ENCODE assay signal across 8 cellular contexts in the genomic region with DNA sequence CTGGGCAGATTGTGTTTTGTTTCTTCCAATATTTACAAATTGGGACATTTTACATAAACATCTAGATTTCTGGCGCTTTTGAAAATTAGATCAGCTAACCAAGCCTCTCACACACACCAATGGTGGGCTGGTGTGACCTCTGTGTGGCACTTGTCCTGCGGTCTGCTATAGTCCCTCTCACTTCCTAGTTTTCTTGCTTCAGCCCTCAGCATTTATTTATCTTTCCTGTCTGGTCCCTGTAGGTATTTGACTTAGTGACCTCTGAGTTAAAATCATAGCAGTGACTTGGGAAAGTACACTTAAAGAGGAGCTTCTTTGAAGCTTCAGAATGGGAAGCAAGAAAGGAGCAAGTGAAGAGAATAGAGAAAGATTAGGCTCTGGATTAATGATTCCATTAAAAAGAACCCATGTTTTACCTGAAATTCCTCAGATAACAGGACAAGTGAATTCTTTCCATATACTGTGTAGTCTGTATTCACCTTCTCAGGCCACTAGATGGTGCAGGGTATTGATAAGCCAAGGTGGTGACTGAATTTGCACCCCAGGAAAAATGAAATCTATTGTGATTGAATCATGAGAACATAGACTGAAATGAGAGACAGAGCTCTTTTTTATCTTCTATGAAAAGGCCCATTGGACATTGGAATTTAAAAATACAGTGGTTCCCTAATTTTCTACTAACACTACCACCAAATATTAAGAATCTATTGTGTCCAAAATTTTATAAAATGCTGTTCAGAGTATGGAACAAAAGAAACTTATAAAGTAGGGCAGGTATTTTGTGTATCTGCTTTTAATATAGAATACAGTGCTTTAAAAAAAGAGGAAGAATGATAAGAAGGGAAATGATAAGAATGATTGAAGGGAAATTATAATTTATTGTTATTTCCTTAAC. TPM values are rescaled to one million over a fixed set of nuclear protein-coding genes. Genes with fewer than 3 reads are reported as not detected.
A peak's percentile ranks its signal among the peaks of the same experiment; 100 is the strongest.
DNase-seq lines count a peak whose midpoint lies in the region; ATAC-seq and TF ChIP-seq lines count a peak whose summit lies in the region.

No MANE protein-coding gene starts in this region.

- no peaks in the 10 kb centered on the region for H3K36me3 Mint-ChIP-seq in activated CD4-positive, alpha-beta T cell treated with anti-CD3 and anti-CD28 coated beads, Interleukin-2, amount 10 ng/mL, durations not matched to agents 7 days and 5 days (ENCODE audit: low read depth)
- no peaks in the 10 kb centered on the region for H3K36me3 Mint-ChIP-seq in stimulated activated effector memory CD8-positive, alpha-beta T cell treated with anti-CD3 and anti-CD28 coated beads, Interleukin-12 subunit alpha, Interleukin-12 subunit beta, amount 100 ng/mL, for 72 hours

- intact Hi-C loops in dorsolateral prefrontal cortex (cut with DNase I): no loop called here

- no peak overlapping the region for H3K4me3 ChIP-seq in dorsolateral prefrontal cortex

- H3K9me3 Mint-ChIP-seq in activated CD4-positive, alpha-beta T cell treated with anti-CD3 and anti-CD28 coated beads, Interleukin-2, amount 10 ng/mL, durations not matched to agents 7 days and 5 days: no peaks in the 10 kb centered on the region
- H3K9me3 Mint-ChIP-seq in stimulated activated effector memory CD8-positive, alpha-beta T cell treated with anti-CD3 and anti-CD28 coated beads, Interleukin-12 subunit alpha, Interleukin-12 subunit beta, amount 100 ng/mL, for 72 hours: no peaks in the 10 kb centered on the region

- CTCF ChIA-PET in activated CD4-positive, alpha-beta T cell treated with anti-CD3 and anti-CD28 coated beads, Interleukin-2, amount 10 ng/mL, durations not matched to agents 7 days and 5 days (lab: Charles Lee): interaction anchor here (0.6 to 10.9 kb wide), 16 partner anchors 8 to 391 kb away, joined by 3 to 80 read pairs (median 3); no protein-coding TSS in a partner anchor

- no peak overlapping the region for H3K27ac Mint-ChIP-seq in activated CD4-positive, alpha-beta T cell treated with anti-CD3 and anti-CD28 coated beads, Interleukin-2, amount 10 ng/mL, durations not matched to agents 7 days and 5 days
- H3K27ac Mint-ChIP-seq in stimulated activated effector memory CD8-positive, alpha-beta T cell treated with anti-CD3 and anti-CD28 coated beads, Interleukin-12 subunit alpha, Interleukin-12 subunit beta, amount 100 ng/mL, for 72 hours: no peak overlapping the region

- peak overlapping the region in 1 of 59 donors; percentile 7 for H3K27ac ChIP-seq in dorsolateral prefrontal cortex

- peaks cover 34% of the 10 kb centered on the region for H3K4me1 Mint-ChIP-seq in activated CD4-positive, alpha-beta T cell treated with anti-CD3 and anti-CD28 coated beads, Interleukin-2, amount 10 ng/mL, durations not matched to agents 7 days and 5 days
- H3K4me1 Mint-ChIP-seq in stimulated activated effector memory CD8-positive, alpha-beta T cell treated with anti-CD3 and anti-CD28 coated beads, Interleukin-12 subunit alpha, Interleukin-12 subunit beta, amount 100 ng/mL, for 72 hours: peaks cover 12% of the 10 kb centered on the region

- peak; percentile 43 for ATAC-seq in GM21717 (IDR thresholded peaks at IDR 0.05; ENCODE audit: unreplicated experiment)
- peak; percentile 85 for ATAC-seq in stimulated activated effector memory CD8-positive, alpha-beta T cell treated with anti-CD3 and anti-CD28 coated beads, Interleukin-12 subunit alpha, Interleukin-12 subunit beta, amount 100 ng/mL, for 72 hours
- no peak for ATAC-seq in HG03571 (IDR thresholded peaks at IDR 0.05; ENCODE audit: unreplicated experiment)

- H3K4me3 Mint-ChIP-seq in activated CD4-positive, alpha-beta T cell treated with anti-CD3 and anti-CD28 coated beads, Interleukin-2, amount 10 ng/mL, durations not matched to agents 7 days and 5 days: no peak overlapping the region
- no peak overlapping the region for H3K4me3 Mint-ChIP-seq in stimulated activated effector memory CD8-positive, alpha-beta T cell treated with anti-CD3 and anti-CD28 coated beads, Interleukin-12 subunit alpha, Interleukin-12 subunit beta, amount 100 ng/mL, for 72 hours

- peak in 54 of 56 donors; percentile 12 to 61 (median 46) for TF ChIP-seq CTCF in dorsolateral prefrontal cortex (IDR thresholded peaks at IDR 0.05 in 54 of 56, conservative IDR thresholded peaks at IDR 0.05 in 2 of 56; ENCODE audit: low read depth in 1 of 56, partially characterized antibody in 56 of 56)

- H3K27me3 ChIP-seq in dorsolateral prefrontal cortex: no peaks in the 10 kb centered on the region

- POLR2A ChIA-PET in activated CD4-positive, alpha-beta T cell treated with anti-CD3 and anti-CD28 coated beads, Interleukin-2, amount 10 ng/mL, durations not matched to agents 7 days and 5 days (lab: Charles Lee): interaction anchor here (1.0 kb wide), 1 partner anchor 26 kb away, joined by 4 read pairs; no protein-coding TSS in a partner anchor

- DNase-seq in activated CD4-positive, alpha-beta T cell treated with anti-CD3 and anti-CD28 coated beads, Interleukin-2, amount 10 ng/mL, durations not matched to agents 7 days and 5 days: peak; percentile 62
- DNase-seq in activated CD4-positive, alpha-beta T cell treated with anti-CD3 and anti-CD28 coated beads, Interleukin-2, amount 50 U/mL, for 1 hour: no peak
- peak; percentile 82 for DNase-seq in MV-4-11 (lab: John Stamatoyannopoulos, UW)
- DNase-seq in dorsolateral prefrontal cortex: no peak
- DNase-seq in stimulated activated effector memory CD8-positive, alpha-beta T cell treated with anti-CD3 and anti-CD28 coated beads, Interleukin-12 subunit alpha, Interleukin-12 subunit beta, amount 100 ng/mL, for 72 hours (ENCODE audit: low spot score in 2 of 2): no peak
- DNase-seq in activated gamma-delta T cell treated with Interleukin-2 at 50 U/mL for 16 hours: no peak

- H3K27me3 Mint-ChIP-seq in activated CD4-positive, alpha-beta T cell treated with anti-CD3 and anti-CD28 coated beads, Interleukin-2, amount 10 ng/mL, durations not matched to agents 7 days and 5 days: no peaks in the 10 kb centered on the region

RNA-seq across cellular contexts. Expression of a gene that starts 7.1 kb away (rescaled TPM):
- 10 to 100 TPM; 17.7 to 19.1 TPM for total RNA-seq in activated CD4-positive, alpha-beta T cell treated with anti-CD3 and anti-CD28 coated beads, Interleukin-2, amount 10 ng/mL, durations not matched to agents 7 days and 5 days
- 10 to 100 TPM; 19.2 to 62.8 (median 43.8) TPM for total RNA-seq in dorsolateral prefrontal cortex

Comparison
In these comparisons a context has a peak if more than half of its experiments do, and no peak if none do; other contexts are left out.
1. DNase-seq: peak in activated CD4-positive, alpha-beta T cell treated with anti-CD3 and anti-CD28 coated beads, Interleukin-2, amount 10 ng/mL, durations not matched to agents 7 days and 5 days (single experiment) and MV-4-11 (single experiment); none in activated CD4-positive, alpha-beta T cell treated with anti-CD3 and anti-CD28 coated beads, Interleukin-2, amount 50 U/mL, for 1 hour (single experiment), dorsolateral prefrontal cortex (0 of 10), stimulated activated effector memory CD8-positive, alpha-beta T cell treated with anti-CD3 and anti-CD28 coated beads, Interleukin-12 subunit alpha, Interleukin-12 subunit beta, amount 100 ng/mL, for 72 hours (0 of 2) and activated gamma-delta T cell treated with Interleukin-2 at 50 U/mL for 16 hours (single experiment).